Comparison of ENCODE assay signal across 8 cellular contexts in genomic region chr3:61381745-61382392, GRCh38.
DNase-seq lines count a peak whose midpoint lies in the region; ATAC-seq and TF ChIP-seq lines count a peak whose summit lies in the region.

No MANE protein-coding gene starts in this region.

- POLR2A ChIA-PET in Panc1 (lab: Charles Lee): no interaction called here
- POLR2A ChIA-PET in naive thymus-derived CD4-positive, alpha-beta T cell (lab: Charles Lee): no interaction called here

- H3K27me3 ChIP-seq in Panc1 (ENCODE audit: control insufficient read depth, insufficient read depth, low read length): no peaks in the 10 kb centered on the region
- no peaks in the 10 kb centered on the region for H3K27me3 ChIP-seq in naive thymus-derived CD4-positive, alpha-beta T cell (ENCODE audit: control insufficient read depth in 2 of 2, insufficient read depth in 2 of 2, low read length in 2 of 2)

- CTCF ChIA-PET in Panc1 (lab: Charles Lee): no interaction called here
- CTCF ChIA-PET in naive thymus-derived CD4-positive, alpha-beta T cell (lab: Charles Lee): interaction anchor here (0.5 to 1.9 kb wide), 9 partner anchors 8 to 1809 kb away, joined by 3 to 10 read pairs (median 3); no protein-coding TSS in a partner anchor

- H3K4me3 ChIP-seq in Panc1 (ENCODE audit: low read depth in 2 of 2, low read length in 2 of 2): no peak overlapping the region
- H3K4me3 ChIP-seq in epithelial cell of proximal tubule (ENCODE audit: low read depth, low read length): no peak overlapping the region
- H3K4me3 ChIP-seq in naive thymus-derived CD4-positive, alpha-beta T cell (ENCODE audit: low read length): no peak overlapping the region

- no peaks in the 10 kb centered on the region for H3K36me3 Mint-ChIP-seq in naive thymus-derived CD4-positive, alpha-beta T cell

- peak; percentile 38; the same call in 1 of the 2 replicates for TF ChIP-seq CTCF in Panc1 (IDR thresholded peaks at IDR 0.05)
- TF ChIP-seq CTCF in epithelial cell of proximal tubule (conservative IDR thresholded peaks at IDR 0.05; ENCODE audit: low read depth, low read length): peak; percentile 76

- no peak overlapping the region for H3K27ac ChIP-seq in Panc1 (ENCODE audit: low read length)
- H3K27ac ChIP-seq in naive thymus-derived CD4-positive, alpha-beta T cell (ENCODE audit: low read depth, low read length): no peak overlapping the region

- H3K27ac Mint-ChIP-seq in naive thymus-derived CD4-positive, alpha-beta T cell: no peak overlapping the region

- H3K27me3 Mint-ChIP-seq in naive thymus-derived CD4-positive, alpha-beta T cell: peaks cover 14 to 47% (median 27%) of the 10 kb centered on the region in 5 donors

- intact Hi-C loops in Panc1 (cut with micrococcal nuclease; ENCODE audit: unreplicated experiment): no loop called here
- intact Hi-C loops in naive thymus-derived CD4-positive, alpha-beta T cell (cut with micrococcal nuclease): loop anchor here (1.0 to 10.0 kb wide), 3 partner anchors 1387 to 1807 kb away; no protein-coding TSS in a partner anchor

- BruUV-seq in Panc1 (replicated peaks; lab: Mats Ljungman, UMichigan): no TSS peak

- H3K9me3 Mint-ChIP-seq in naive thymus-derived CD4-positive, alpha-beta T cell: no peaks in the 10 kb centered on the region

- no peaks in the 10 kb centered on the region for H3K36me3 ChIP-seq in Panc1 (ENCODE audit: control insufficient read depth, insufficient read depth, low read length)
- H3K36me3 ChIP-seq in naive thymus-derived CD4-positive, alpha-beta T cell (ENCODE audit: control insufficient read depth in 2 of 3, insufficient read depth in 3 of 3, low read length in 3 of 3): no peaks in the 10 kb centered on the region

- no peaks in the 10 kb centered on the region for H3K4me1 ChIP-seq in Panc1 (ENCODE audit: control insufficient read depth, insufficient read depth, low read length)
- no peaks in the 10 kb centered on the region for H3K4me1 ChIP-seq in naive thymus-derived CD4-positive, alpha-beta T cell (ENCODE audit: control insufficient read depth in 2 of 2, insufficient read depth in 2 of 2, low read length in 2 of 2)

- ATAC-seq in GM19035 (IDR thresholded peaks at IDR 0.05; ENCODE audit: unreplicated experiment) (peak; percentile 88), HG03135 (IDR thresholded peaks at IDR 0.05; ENCODE audit: unreplicated experiment) (peak; percentile 88), Panc1 (no peak)
- ATAC-seq in naive thymus-derived CD4-positive, alpha-beta T cell: peak; percentile 63

- peaks cover 3 to 6% (median 5%) of the 10 kb centered on the region in 7 donors for H3K4me1 Mint-ChIP-seq in naive thymus-derived CD4-positive, alpha-beta T cell

- in situ Hi-C loops in Panc1 (cut with HindIII; ENCODE audit: low pct_unique_long_range_greater_than_20kb, low sequenced_read_pairs): no loop called here

- no peak overlapping the region for H3K4me3 Mint-ChIP-seq in naive thymus-derived CD4-positive, alpha-beta T cell

- DNase-seq in D341Med (ENCODE audit: low spot score) (peak; percentile 62), Panc1 (ENCODE audit: low read depth, low spot score) (no peak), epithelial cell of proximal tubule (ENCODE audit: low read depth) (no peak), middle frontal gyrus (ENCODE audit: extremely low spot score, low spot score) (no peak), NCI-H128 (lab: John Stamatoyannopoulos, UW; ENCODE audit: unreplicated experiment) (no peak)
- peak in 6 of 9 donors; percentile 32 to 60 (median 44) for DNase-seq in naive thymus-derived CD4-positive, alpha-beta T cell

- H3K9me3 ChIP-seq in Panc1 (ENCODE audit: control insufficient read depth, insufficient read depth, low read depth, low read length): no peaks in the 10 kb centered on the region
- no peaks in the 10 kb centered on the region for H3K9me3 ChIP-seq in naive thymus-derived CD4-positive, alpha-beta T cell (ENCODE audit: control insufficient read depth in 2 of 3, low read length in 3 of 3)

Comparison
In these comparisons a context has a peak if more than half of its experiments do, and no peak if none do; other contexts are left out.
1. DNase-seq: peak in D341Med (single experiment) and naive thymus-derived CD4-positive, alpha-beta T cell (6 of 9); none in Panc1 (single experiment), epithelial cell of proximal tubule (single experiment), middle frontal gyrus (single experiment) and NCI-H128 (single experiment).